Comparison of ENCODE assay signal across 9 cellular contexts in the genomic region with DNA sequence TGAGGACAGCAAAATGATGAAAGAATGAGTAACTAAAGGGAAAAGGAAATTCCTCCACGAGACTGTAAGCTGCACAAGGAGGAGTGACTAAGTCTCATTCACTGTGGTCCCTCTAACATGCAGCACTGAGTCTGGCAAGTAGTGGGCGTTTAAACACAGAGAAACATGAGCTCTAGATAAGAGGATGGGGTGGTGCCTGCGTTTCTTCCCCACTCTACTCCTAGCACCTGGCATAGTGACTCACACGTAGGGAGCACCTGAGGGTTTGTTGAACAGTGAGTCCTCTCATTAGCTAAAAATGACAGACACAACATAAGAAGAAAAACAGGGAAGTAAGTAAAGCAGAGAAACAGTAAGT.
DNase-seq lines count a peak whose midpoint lies in the region; ATAC-seq and TF ChIP-seq lines count a peak whose summit lies in the region.
"Had no signal": no experiment of that assay in that cellular context is flagged by ENCODE, and none has a peak within 500 bp of the region (broad histone marks: within the 10 kb centered on the region; RNA-seq: fewer than 3 reads in every experiment).

No MANE protein-coding gene starts in this region.

- H3K4me1 Mint-ChIP-seq in activated naive CD4-positive, alpha-beta T cell treated with anti-CD3 and anti-CD28 coated beads for 36 hours (ENCODE audit: low read depth): no peaks in the 10 kb centered on the region
- H3K4me1 Mint-ChIP-seq: activated B cell treated with CpG ODN at 0.5 μM for 24 hours had no signal

- CTCF ChIA-PET in activated naive CD4-positive, alpha-beta T cell treated with anti-CD3 and anti-CD28 coated beads for 36 hours (lab: Charles Lee): no interaction called here

- H3K9me3 Mint-ChIP-seq in activated naive CD4-positive, alpha-beta T cell treated with anti-CD3 and anti-CD28 coated beads for 36 hours: no peaks in the 10 kb centered on the region
- H3K9me3 Mint-ChIP-seq: activated B cell treated with CpG ODN at 0.5 μM for 24 hours had no signal

- peak; percentile 32 for DNase-seq in activated naive CD4-positive, alpha-beta T cell treated with anti-CD3 and anti-CD28 coated beads for 36 hours
- no peak for DNase-seq in activated naive CD4-positive, alpha-beta T cell (lab: John Stamatoyannopoulos, UW)
- DNase-seq in RPMI7951 (ENCODE audit: low read depth): peak; percentile 87
- DNase-seq in foreskin keratinocyte: peak; percentile 100
- peak; percentile 52 for DNase-seq in superior temporal gyrus (ENCODE audit: extremely low spot score)
- DNase-seq in NCI-H526 treated with DMSO at 0.1 percent for 48 hours (lab: John Stamatoyannopoulos, UW): no peak
- no peak for DNase-seq in NOMO-1 (lab: John Stamatoyannopoulos, UW; ENCODE audit: unreplicated experiment in 2 of 2)
- DNase-seq: activated B cell treated with CpG ODN at 0.5 μM for 24 hours had no signal

- H3K36me3 Mint-ChIP-seq in activated naive CD4-positive, alpha-beta T cell treated with anti-CD3 and anti-CD28 coated beads for 36 hours (ENCODE audit: low read depth): no peaks in the 10 kb centered on the region

- peaks cover 3% of the 10 kb centered on the region for H3K27me3 Mint-ChIP-seq in activated naive CD4-positive, alpha-beta T cell treated with anti-CD3 and anti-CD28 coated beads for 36 hours (ENCODE audit: low read depth)
- H3K27me3 Mint-ChIP-seq: activated B cell treated with CpG ODN at 0.5 μM for 24 hours had no signal

- no peak overlapping the region for H3K27ac Mint-ChIP-seq in activated naive CD4-positive, alpha-beta T cell treated with anti-CD3 and anti-CD28 coated beads for 36 hours
- H3K27ac Mint-ChIP-seq: activated B cell treated with CpG ODN at 0.5 μM for 24 hours had no signal

- H3K4me1 ChIP-seq in foreskin keratinocyte: peaks cover 32% of the 10 kb centered on the region

- TF ChIP-seq CTCF in foreskin keratinocyte (conservative IDR thresholded peaks at IDR 0.05): peak; percentile 85

- intact Hi-C loops in activated naive CD4-positive, alpha-beta T cell treated with anti-CD3 and anti-CD28 coated beads for 36 hours (cut with micrococcal nuclease): no loop called here

- ATAC-seq in foreskin keratinocyte: peak; percentile 98
- ATAC-seq in GM18873 (IDR thresholded peaks at IDR 0.05; ENCODE audit: low FRiP score, unreplicated experiment): no peak

- H3K4me3 Mint-ChIP-seq in activated naive CD4-positive, alpha-beta T cell treated with anti-CD3 and anti-CD28 coated beads for 36 hours: no peak overlapping the region
- H3K4me3 Mint-ChIP-seq: activated B cell treated with CpG ODN at 0.5 μM for 24 hours had no signal

- no peaks in the 10 kb centered on the region for H3K27me3 ChIP-seq in foreskin keratinocyte

- H3K27ac ChIP-seq in foreskin keratinocyte: peak overlapping the region; percentile 92

Comparison
In these comparisons a context has a peak if more than half of its experiments do, and no peak if none do; other contexts are left out.
1. DNase-seq: peak in activated naive CD4-positive, alpha-beta T cell treated with anti-CD3 and anti-CD28 coated beads for 36 hours (single experiment), RPMI7951 (single experiment), foreskin keratinocyte (2 of 2) and superior temporal gyrus (single experiment); none in activated naive CD4-positive, alpha-beta T cell (0 of 4), NCI-H526 treated with DMSO at 0.1 percent for 48 hours (single experiment) and NOMO-1 (0 of 2).